ENCODE assay signal across 8 cellular contexts in genomic region chr12:105235747-105236476, GRCh38. TPM values are rescaled to one million over a fixed set of nuclear protein-coding genes. Genes with fewer than 3 reads are reported as not detected.
DNase-seq lines count a peak whose midpoint lies in the region; ATAC-seq and TF ChIP-seq lines count a peak whose summit lies in the region.

APPL2 (minus strand) TSS chr12:105236174; CDS start chr12:105236012, 162 bp downstream.

- H3K27ac Mint-ChIP-seq in T-helper 1 cell treated with Interleukin-12 subunit alpha and Interleukin-12 subunit beta and Interleukin-4 antibody, amounts not matched to agents 30 μg/mL and 1 μg/mL, for 36 hours = peak within 1 kb of the TSS; percentile 81
- H3K27ac Mint-ChIP-seq in progenitor cell of endocrine pancreas = peak within 1 kb of the TSS; percentile 93

- TF ChIP-seq CTCF in GM12875 (IDR thresholded peaks at IDR 0.05; ENCODE audit: borderline replicate concordance, insufficient read depth, low read depth, low read length) = peak; percentile 59
- TF ChIP-seq CTCF in progenitor cell of endocrine pancreas (IDR thresholded peaks at IDR 0.05; ENCODE audit: unreplicated experiment) = peak; percentile 58
- peak; percentile 33 for TF ChIP-seq CTCF in upper lobe of right lung (IDR thresholded peaks at IDR 0.05)

- intact Hi-C loops in left cardiac atrium (cut with DNase I) (no loop called here), upper lobe of right lung (cut with DNase I) (no loop called here)

- H3K4me1 ChIP-seq in upper lobe of right lung = peaks cover 36% of the 10 kb centered on the region

- H3K27me3 ChIP-seq in upper lobe of right lung = no peaks in the 10 kb centered on the region

- no peaks in the 10 kb centered on the region for H3K9me3 ChIP-seq in upper lobe of right lung

- no peaks in the 10 kb centered on the region for H3K9me3 Mint-ChIP-seq in T-helper 1 cell treated with Interleukin-12 subunit alpha and Interleukin-12 subunit beta and Interleukin-4 antibody, amounts not matched to agents 30 μg/mL and 1 μg/mL, for 36 hours
- no peaks in the 10 kb centered on the region for H3K9me3 Mint-ChIP-seq in progenitor cell of endocrine pancreas (ENCODE audit: low read depth)

- DNase-seq in NCI-H146 treated with DMSO at 0.1 percent for 48 hours (lab: John Stamatoyannopoulos, UW; ENCODE audit: unreplicated experiment) = peak; percentile 77
- peak; percentile 79 for DNase-seq in amniotic stem cell (lab: John Stamatoyannopoulos, UW)
- DNase-seq in left cardiac atrium = peak; percentile 95
- peak; percentile 76 for DNase-seq in progenitor cell of endocrine pancreas (ENCODE audit: low spot score, unreplicated experiment)
- DNase-seq in upper lobe of right lung = peak; percentile 97

- peak within 1 kb of the TSS; percentile 97 for H3K4me3 ChIP-seq in GM12875 (ENCODE audit: low read depth, low read length)
- H3K4me3 ChIP-seq in upper lobe of right lung = peak within 1 kb of the TSS; percentile 74

- H3K36me3 Mint-ChIP-seq in T-helper 1 cell treated with Interleukin-12 subunit alpha and Interleukin-12 subunit beta and Interleukin-4 antibody, amounts not matched to agents 30 μg/mL and 1 μg/mL, for 36 hours (ENCODE audit: low read depth) = peaks cover 14% of the 10 kb centered on the region
- peaks cover 5% of the 10 kb centered on the region for H3K36me3 Mint-ChIP-seq in progenitor cell of endocrine pancreas (ENCODE audit: insufficient read depth)

- H3K36me3 ChIP-seq in upper lobe of right lung = no peaks in the 10 kb centered on the region

- peaks cover 4% of the 10 kb centered on the region for H3K27me3 Mint-ChIP-seq in T-helper 1 cell treated with Interleukin-12 subunit alpha and Interleukin-12 subunit beta and Interleukin-4 antibody, amounts not matched to agents 30 μg/mL and 1 μg/mL, for 36 hours (ENCODE audit: low read depth)
- H3K27me3 Mint-ChIP-seq in progenitor cell of endocrine pancreas = no peaks in the 10 kb centered on the region

- peaks cover 30% of the 10 kb centered on the region for H3K4me1 Mint-ChIP-seq in T-helper 1 cell treated with Interleukin-12 subunit alpha and Interleukin-12 subunit beta and Interleukin-4 antibody, amounts not matched to agents 30 μg/mL and 1 μg/mL, for 36 hours (ENCODE audit: low read depth)
- H3K4me1 Mint-ChIP-seq in progenitor cell of endocrine pancreas (ENCODE audit: low read depth) = peaks cover 44% of the 10 kb centered on the region

- peak; percentile 78 for ATAC-seq in HG02840 (IDR thresholded peaks at IDR 0.05; ENCODE audit: low FRiP score, unreplicated experiment)
- ATAC-seq in left cardiac atrium = peak; percentile 97
- ATAC-seq in upper lobe of right lung = peak; percentile 97

- H3K4me3 Mint-ChIP-seq in T-helper 1 cell treated with Interleukin-12 subunit alpha and Interleukin-12 subunit beta and Interleukin-4 antibody, amounts not matched to agents 30 μg/mL and 1 μg/mL, for 36 hours = peak within 1 kb of the TSS; percentile 88
- H3K4me3 Mint-ChIP-seq in progenitor cell of endocrine pancreas (ENCODE audit: low read depth) = peak within 1 kb of the TSS; percentile 95

- peak within 1 kb of the TSS; percentile 91 for H3K27ac ChIP-seq in upper lobe of right lung

RNA-seq across cellular contexts. Expression of gene APPL2, which starts in this region (rescaled TPM):
- total RNA-seq in left cardiac atrium (10 to 100 TPM; 18.2 to 19.2 TPM), progenitor cell of endocrine pancreas (158 and 159 TPM in 2 replicates), upper lobe of right lung (30.9 TPM)

Comparison
In these comparisons a context has a peak if more than half of its experiments do, and no peak if none do; other contexts are left out.
1. Peak in every context shown above with its lines: DNase-seq, ATAC-seq, H3K4me3 ChIP-seq and H3K27ac ChIP-seq.